ENCODE assay signal across 1 cellular context in the genomic region with DNA sequence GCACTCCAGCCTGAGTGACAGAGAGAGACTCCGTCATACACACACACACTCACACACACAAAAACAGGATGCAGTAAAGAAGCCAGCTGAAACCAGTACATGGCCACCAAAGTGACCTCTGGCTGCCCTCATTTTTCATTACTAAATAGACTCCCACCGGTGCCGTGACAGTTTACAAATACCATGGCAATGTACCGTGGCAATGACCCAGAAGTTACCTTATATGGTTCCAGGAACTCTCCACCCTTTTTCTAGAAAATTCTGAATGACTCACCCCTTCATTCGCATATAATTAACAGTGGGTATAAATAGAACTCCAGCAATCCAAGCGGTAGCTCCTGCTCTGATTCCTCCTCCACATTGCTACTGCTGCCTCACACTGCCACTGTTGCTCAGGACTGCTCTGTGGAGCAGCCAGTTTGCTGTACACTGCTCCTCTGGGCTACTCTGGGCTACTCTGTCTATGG.
TF ChIP-seq lines count a peak whose summit lies in the region.

No MANE protein-coding gene starts in this region.

TF ChIP-seq in liver, 16 proteins besides CTCF, POLR2A, EP300 and RAD21 (continued from another document):
- TF ChIP-seq REST (IDR thresholded peaks at IDR 0.05) (peak; percentile 93), GABPA (IDR thresholded peaks at IDR 0.05 in 1 of 2, conservative IDR thresholded peaks at IDR 0.05 in 1 of 2) (peak; percentile 9 to 66)
